In genomic region chr2:210399440-210400041, GRCh38 we compare ENCODE assay signal across 8 cellular contexts.
A peak's percentile ranks its signal among the peaks of the same experiment; 100 is the strongest.
DNase-seq lines count a peak whose midpoint lies in the region; ATAC-seq and TF ChIP-seq lines count a peak whose summit lies in the region.

No MANE protein-coding gene starts in this region.

- no peak for TF ChIP-seq EP300 in tibial nerve (IDR thresholded peaks at IDR 0.05)
- TF ChIP-seq EP300 in sigmoid colon (IDR thresholded peaks at IDR 0.05): no peak

- H3K4me1 ChIP-seq in heart left ventricle: peaks cover 0 to 6% (median 0%) of the 10 kb centered on the region in 12 donors
- H3K4me1 ChIP-seq in OCI-LY7 (ENCODE audit: insufficient read depth, low read length, poor library complexity, severe bottlenecking): no peaks in the 10 kb centered on the region
- H3K4me1 ChIP-seq in foreskin keratinocyte: no peaks in the 10 kb centered on the region
- peaks cover 0 to 11% (median 0%) of the 10 kb centered on the region in 4 donors for H3K4me1 ChIP-seq in tibial nerve
- no peaks in the 10 kb centered on the region for H3K4me1 ChIP-seq in testis
- no peaks in the 10 kb centered on the region for H3K4me1 ChIP-seq in sigmoid colon

- H3K4me2 ChIP-seq in OCI-LY7 (ENCODE audit: low read length): no peak overlapping the region

- H3K9me3 ChIP-seq in heart left ventricle (no peaks in the 10 kb centered on the region), OCI-LY7 (ENCODE audit: low read length) (no peaks in the 10 kb centered on the region), tibial nerve (no peaks in the 10 kb centered on the region), testis (no peaks in the 10 kb centered on the region), sigmoid colon (no peaks in the 10 kb centered on the region)

- DNase-seq in heart left ventricle (no peak), Right ventricle myocardium inferior (ENCODE audit: missing footprints) (no peak), OCI-LY7 (ENCODE audit: low spot score) (peak; percentile 14), foreskin keratinocyte (peak in 1 of 2 donors; percentile 4), tibial nerve (ENCODE audit: low spot score in 2 of 2) (no peak), testis (no peak), sigmoid colon (no peak)
- no peak for DNase-seq in stimulated activated CD4-positive, alpha-beta T cell treated with anti-CD3 and anti-CD28 coated beads, Interleukin-15, amount 100 ng/mL, for 24 hours

- H4K20me1 ChIP-seq in OCI-LY7 (ENCODE audit: insufficient read depth, low read length): no peaks in the 10 kb centered on the region

- H3K27ac ChIP-seq in heart left ventricle: no peak overlapping the region
- H3K27ac ChIP-seq in OCI-LY7 (ENCODE audit: low read depth, low read length, poor library complexity, severe bottlenecking): no peak overlapping the region
- no peak overlapping the region for H3K27ac ChIP-seq in foreskin keratinocyte
- no peak overlapping the region for H3K27ac ChIP-seq in tibial nerve
- no peak overlapping the region for H3K27ac ChIP-seq in testis
- no peak overlapping the region for H3K27ac ChIP-seq in sigmoid colon

- CTCF ChIA-PET in OCI-LY7 (lab: Charles Lee; ENCODE audit: unreplicated experiment): no interaction called here

- WGBS in heart left ventricle, 4 donors: 52 to 68% (median 56%) methylated on average over 3 of the region's 3 CpGs
- 58 to 60% methylated on average over 3 of the region's 3 CpGs for WGBS in tibial nerve, 2 donors
- 53 to 63% methylated on average over 3 of the region's 3 CpGs for WGBS in testis, 2 donors
- WGBS in sigmoid colon, 2 donors: 51 to 61% methylated on average over 3 of the region's 3 CpGs

- no TSS peak for BruUV-seq in OCI-LY7 (replicated peaks; lab: Mats Ljungman, UMichigan)

- intact Hi-C loops in heart left ventricle (cut with DNase I): loop anchor here in 9 of 10 donors (1.0 to 10.0 kb wide), 6 partner anchors 37 to 425 kb away; no protein-coding TSS in a partner anchor
- intact Hi-C loops in Right ventricle myocardium inferior (cut with DNase I): loop anchor here (5.0 kb wide), 1 partner anchor 147 kb away; no protein-coding TSS in a partner anchor
- intact Hi-C loops in OCI-LY7 (cut with micrococcal nuclease; ENCODE audit: unreplicated experiment): loop anchor here (5.0 kb wide), 1 partner anchor 152 kb away; no protein-coding TSS in a partner anchor
- intact Hi-C loops in testis (cut with DNase I; ENCODE audit: low total_unique reads): loop anchor here (10.0 kb wide), 1 partner anchor 165 kb away; no protein-coding TSS in a partner anchor
- intact Hi-C loops in sigmoid colon (cut with DNase I): loop anchor here (5.0 kb wide), 1 partner anchor 147 kb away; no protein-coding TSS in a partner anchor

- H3K79me2 ChIP-seq in OCI-LY7 (ENCODE audit: insufficient read depth, low read depth, low read length): no peaks in the 10 kb centered on the region

- H2AFZ ChIP-seq in OCI-LY7 (ENCODE audit: low read length): no peak overlapping the region

- POLR2A ChIA-PET in OCI-LY7 (lab: Charles Lee): interaction anchor here (0.5 to 1.6 kb wide), 2 partner anchors 23 to 109 kb away, joined by 3 to 4 read pairs; no protein-coding TSS in a partner anchor

- H3K27me3 ChIP-seq in heart left ventricle: no peaks in the 10 kb centered on the region
- H3K27me3 ChIP-seq in foreskin keratinocyte: peaks cover 2% of the 10 kb centered on the region
- H3K27me3 ChIP-seq in tibial nerve: no peaks in the 10 kb centered on the region
- no peaks in the 10 kb centered on the region for H3K27me3 ChIP-seq in testis
- no peaks in the 10 kb centered on the region for H3K27me3 ChIP-seq in sigmoid colon

- ATAC-seq in heart left ventricle (no peak), Right ventricle myocardium inferior (no peak), foreskin keratinocyte (peak; percentile 42)

- H3K4me3 ChIP-seq in heart left ventricle: no peak overlapping the region
- H3K4me3 ChIP-seq in OCI-LY7 (ENCODE audit: low read depth, low read length, poor library complexity, severe bottlenecking): no peak overlapping the region
- no peak overlapping the region for H3K4me3 ChIP-seq in tibial nerve
- no peak overlapping the region for H3K4me3 ChIP-seq in testis
- no peak overlapping the region for H3K4me3 ChIP-seq in sigmoid colon

- 0 out of 2 replicates have a peak, but pooled peaks cover 4% of the 10 kb centered on the region for H3K9me2 ChIP-seq in OCI-LY7 (ENCODE audit: insufficient read depth, low read length)

- H3K36me3 ChIP-seq in heart left ventricle (no peaks in the 10 kb centered on the region), OCI-LY7 (ENCODE audit: insufficient read depth, low read length) (no peaks in the 10 kb centered on the region), tibial nerve (no peaks in the 10 kb centered on the region), testis (ENCODE audit: low read depth, missing control alignments) (no peaks in the 10 kb centered on the region), sigmoid colon (no peaks in the 10 kb centered on the region)

- peak; percentile 24 to 61 (median 52) for TF ChIP-seq CTCF in heart left ventricle (IDR thresholded peaks at IDR 0.05)
- peak; percentile 79 for TF ChIP-seq CTCF in OCI-LY7 (conservative IDR thresholded peaks at IDR 0.05; ENCODE audit: low read length)
- peak; percentile 62 for TF ChIP-seq CTCF in foreskin keratinocyte (conservative IDR thresholded peaks at IDR 0.05)
- TF ChIP-seq CTCF in tibial nerve (IDR thresholded peaks at IDR 0.05): peak; percentile 17 to 52 (median 23)
- peak in 1 of 3 experiments; percentile 47 for TF ChIP-seq CTCF in testis (IDR thresholded peaks at IDR 0.05)
- TF ChIP-seq CTCF in sigmoid colon (IDR thresholded peaks at IDR 0.05): peak in 1 of 4 experiments; percentile 24

- TF ChIP-seq POLR2A in heart left ventricle (IDR thresholded peaks at IDR 0.05) (no peak), tibial nerve (IDR thresholded peaks at IDR 0.05) (no peak), testis (IDR thresholded peaks at IDR 0.05) (no peak), sigmoid colon (IDR thresholded peaks at IDR 0.05) (no peak)
